In the genomic region with DNA sequence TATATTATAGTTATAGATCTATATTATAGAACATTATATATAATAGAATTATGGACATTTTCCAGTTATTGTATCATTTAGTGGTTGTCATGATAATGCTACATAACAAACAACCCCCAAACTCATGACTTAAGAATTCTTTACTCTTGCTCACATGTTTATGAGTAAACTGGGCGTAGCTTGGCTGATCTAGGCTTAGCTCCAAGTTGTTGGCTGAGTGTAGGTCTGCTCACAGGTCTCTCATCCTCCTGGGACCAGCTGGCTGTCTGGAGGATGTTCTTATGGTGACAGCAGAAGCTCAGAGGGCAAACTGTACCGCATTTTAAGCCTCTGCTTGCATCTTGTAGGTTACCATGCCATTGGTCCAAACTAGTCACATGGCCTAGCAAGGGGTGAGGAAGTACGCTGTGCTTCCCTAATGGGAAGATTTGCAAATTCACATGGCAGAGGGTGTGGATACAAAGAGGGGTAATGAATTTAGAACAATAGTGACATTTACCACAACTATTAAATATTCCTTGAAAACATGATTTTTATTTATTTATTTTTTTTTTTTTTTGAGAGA, we compare ENCODE assay signal across 1 cellular context.
TF ChIP-seq lines count a peak whose summit lies in the region.

No MANE protein-coding gene starts in this region.

TF ChIP-seq in K562, 482 proteins besides CTCF, POLR2A, EP300 and RAD21:
- TF ChIP-seq NBN (IDR thresholded peaks at IDR 0.05; ENCODE audit: low read depth) (no peak), ZNF57 (CRISPR knock-in tag; IDR thresholded peaks at IDR 0.05) (no peak), ILF3 (IDR thresholded peaks at IDR 0.05; ENCODE audit: borderline replicate concordance) (no peak), NFATC3 (IDR thresholded peaks at IDR 0.05) (no peak), RAD51 (IDR thresholded peaks at IDR 0.05; ENCODE audit: borderline replicate concordance, low read depth) (peak; percentile 58), THRAP3 (IDR thresholded peaks at IDR 0.05; ENCODE audit: borderline replicate concordance) (no peak), NFYB (IDR thresholded peaks at IDR 0.05; ENCODE audit: extremely low read depth, insufficient read length) (peak; percentile 47), NFRKB (IDR thresholded peaks at IDR 0.05; ENCODE audit: low read depth) (no peak), TEAD4 (IDR thresholded peaks at IDR 0.05; ENCODE audit: low read length) (no peak), TEAD4 (CRISPR knock-in tag; IDR thresholded peaks at IDR 0.05; ENCODE audit: borderline replicate concordance) (no peak), BRD4 (IDR thresholded peaks at IDR 0.05) (no peak), XRCC5 (IDR thresholded peaks at IDR 0.05; ENCODE audit: low read depth, low read length) (no peak), ZNF232 (CRISPR knock-in tag; IDR thresholded peaks at IDR 0.05) (no peak), LEF1 (IDR thresholded peaks at IDR 0.05) (no peak), ZBTB8A (IDR thresholded peaks at IDR 0.05; ENCODE audit: partially characterized antibody) (no peak), HNRNPUL1 (IDR thresholded peaks at IDR 0.05; ENCODE audit: low read length) (no peak), HNRNPLL (IDR thresholded peaks at IDR 0.05; ENCODE audit: low read depth, low read length, poor library complexity, severe bottlenecking) (no peak), POLR2B (IDR thresholded peaks at IDR 0.05; ENCODE audit: low read depth, partially characterized antibody) (no peak)
- TF ChIP-seq, protein P1, sequence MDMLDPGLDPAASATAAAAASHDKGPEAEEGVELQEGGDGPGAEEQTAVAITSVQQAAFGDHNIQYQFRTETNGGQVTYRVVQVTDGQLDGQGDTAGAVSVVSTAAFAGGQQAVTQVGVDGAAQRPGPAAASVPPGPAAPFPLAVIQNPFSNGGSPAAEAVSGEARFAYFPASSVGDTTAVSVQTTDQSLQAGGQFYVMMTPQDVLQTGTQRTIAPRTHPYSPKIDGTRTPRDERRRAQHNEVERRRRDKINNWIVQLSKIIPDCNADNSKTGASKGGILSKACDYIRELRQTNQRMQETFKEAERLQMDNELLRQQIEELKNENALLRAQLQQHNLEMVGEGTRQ (CRISPR knock-in tag; IDR thresholded peaks at IDR 0.05): peak; percentile 83
- TF ChIP-seq, protein P2, sequence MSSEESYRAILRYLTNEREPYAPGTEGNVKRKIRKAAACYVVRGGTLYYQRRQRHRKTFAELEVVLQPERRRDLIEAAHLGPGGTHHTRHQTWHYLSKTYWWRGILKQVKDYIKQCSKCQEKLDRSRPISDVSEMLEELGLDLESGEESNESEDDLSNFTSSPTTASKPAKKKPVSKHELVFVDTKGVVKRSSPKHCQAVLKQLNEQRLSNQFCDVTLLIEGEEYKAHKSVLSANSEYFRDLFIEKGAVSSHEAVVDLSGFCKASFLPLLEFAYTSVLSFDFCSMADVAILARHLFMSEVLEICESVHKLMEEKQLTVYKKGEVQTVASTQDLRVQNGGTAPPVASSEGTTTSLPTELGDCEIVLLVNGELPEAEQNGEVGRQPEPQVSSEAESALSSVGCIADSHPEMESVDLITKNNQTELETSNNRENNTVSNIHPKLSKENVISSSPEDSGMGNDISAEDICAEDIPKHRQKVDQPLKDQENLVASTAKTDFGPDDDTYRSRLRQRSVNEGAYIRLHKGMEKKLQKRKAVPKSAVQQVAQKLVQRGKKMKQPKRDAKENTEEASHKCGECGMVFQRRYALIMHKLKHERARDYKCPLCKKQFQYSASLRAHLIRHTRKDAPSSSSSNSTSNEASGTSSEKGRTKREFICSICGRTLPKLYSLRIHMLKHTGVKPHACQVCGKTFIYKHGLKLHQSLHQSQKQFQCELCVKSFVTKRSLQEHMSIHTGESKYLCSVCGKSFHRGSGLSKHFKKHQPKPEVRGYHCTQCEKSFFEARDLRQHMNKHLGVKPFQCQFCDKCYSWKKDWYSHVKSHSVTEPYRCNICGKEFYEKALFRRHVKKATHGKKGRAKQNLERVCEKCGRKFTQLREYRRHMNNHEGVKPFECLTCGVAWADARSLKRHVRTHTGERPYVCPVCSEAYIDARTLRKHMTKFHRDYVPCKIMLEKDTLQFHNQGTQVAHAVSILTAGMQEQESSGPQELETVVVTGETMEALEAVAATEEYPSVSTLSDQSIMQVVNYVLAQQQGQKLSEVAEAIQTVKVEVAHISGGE (CRISPR knock-in tag; IDR thresholded peaks at IDR 0.05): no peak
- TF ChIP-seq, protein P3, sequence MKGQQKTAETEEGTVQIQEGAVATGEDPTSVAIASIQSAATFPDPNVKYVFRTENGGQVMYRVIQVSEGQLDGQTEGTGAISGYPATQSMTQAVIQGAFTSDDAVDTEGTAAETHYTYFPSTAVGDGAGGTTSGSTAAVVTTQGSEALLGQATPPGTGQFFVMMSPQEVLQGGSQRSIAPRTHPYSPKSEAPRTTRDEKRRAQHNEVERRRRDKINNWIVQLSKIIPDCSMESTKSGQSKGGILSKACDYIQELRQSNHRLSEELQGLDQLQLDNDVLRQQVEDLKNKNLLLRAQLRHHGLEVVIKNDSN (CRISPR knock-in tag; IDR thresholded peaks at IDR 0.05): peak; percentile 83
